8 cellular contexts compared by ENCODE assay signal in genomic region chr3:632571-633170, GRCh38.
DNase-seq lines count a peak whose midpoint lies in the region; ATAC-seq and TF ChIP-seq lines count a peak whose summit lies in the region.

No MANE protein-coding gene starts in this region.

- H3K27me3 ChIP-seq in adrenal gland: no peaks in the 10 kb centered on the region
- H3K27me3 ChIP-seq in iPS DF 6.9 (ENCODE audit: control insufficient read depth, insufficient read depth, low read length): no peaks in the 10 kb centered on the region

- no peak for TF ChIP-seq POLR2A in adrenal gland (IDR thresholded peaks at IDR 0.05)

- H3K36me3 ChIP-seq in adrenal gland (replicated peaks in 1 of 2): no peaks in the 10 kb centered on the region
- no peaks in the 10 kb centered on the region for H3K36me3 ChIP-seq in iPS DF 6.9 (ENCODE audit: control insufficient read depth, insufficient read depth, low read length)

- H3K27ac ChIP-seq in adrenal gland (no peak overlapping the region), iPS DF 6.9 (ENCODE audit: low read length) (no peak overlapping the region)

- DNase-seq in COLO668 (lab: John Stamatoyannopoulos, UW; ENCODE audit: unreplicated experiment) (peak; percentile 26), NCI-H2171 (lab: John Stamatoyannopoulos, UW) (peak; percentile 47), adrenal gland (peak; percentile 16 to 67 (median 36)), iPS DF 6.9 (ENCODE audit: low read depth, low spot score) (peak; percentile 35)
- peak; percentile 41 for DNase-seq in stimulated activated naive CD8-positive, alpha-beta T cell treated with anti-CD3 and anti-CD28 coated beads, Interleukin-15, Interleukin-2, amounts not matched to agents 100 U/mL and 50 U/mL, for 24 hours
- DNase-seq in central memory CD4-positive, alpha-beta T cell: no peak

- ATAC-seq in GM18508 (IDR thresholded peaks at IDR 0.05; ENCODE audit: insufficient read depth, unreplicated experiment) (peak; percentile 85), HG03060 (IDR thresholded peaks at IDR 0.05; ENCODE audit: low read depth, unreplicated experiment) (peak; percentile 80)
- no peak for ATAC-seq in stimulated activated naive CD8-positive, alpha-beta T cell treated with anti-CD3 and anti-CD28 coated beads, Interleukin-15, Interleukin-2, amounts not matched to agents 100 U/mL and 50 U/mL, for 24 hours

- no peaks in the 10 kb centered on the region for H3K9me3 ChIP-seq in adrenal gland (replicated peaks in 1 of 3)
- peaks cover 7% of the 10 kb centered on the region for H3K9me3 ChIP-seq in iPS DF 6.9 (ENCODE audit: control insufficient read depth, insufficient read depth, low read length)

- WGBS in adrenal gland, 4 donors: 21 to 27% (median 23%) methylated on average over 10 of the region's 10 CpGs
- WGBS in iPS DF 6.9 (ENCODE audit: insufficient coverage, insufficient read length): 100% methylated on average over 1 of the region's 10 CpGs

- H3K4me3 ChIP-seq in adrenal gland (no peak overlapping the region), iPS DF 6.9 (ENCODE audit: low read length) (no peak overlapping the region)

- TF ChIP-seq CTCF in adrenal gland (IDR thresholded peaks at IDR 0.05): peak; percentile 28 to 60 (median 46)

- intact Hi-C loops in adrenal gland (cut with DNase I): no loop called here

- no peaks in the 10 kb centered on the region for H3K4me1 ChIP-seq in adrenal gland (replicated peaks in 1 of 2)
- H3K4me1 ChIP-seq in iPS DF 6.9 (ENCODE audit: control insufficient read depth, insufficient read depth, low read length): no peaks in the 10 kb centered on the region
